15 cellular contexts compared by ENCODE assay signal in the genomic region with DNA sequence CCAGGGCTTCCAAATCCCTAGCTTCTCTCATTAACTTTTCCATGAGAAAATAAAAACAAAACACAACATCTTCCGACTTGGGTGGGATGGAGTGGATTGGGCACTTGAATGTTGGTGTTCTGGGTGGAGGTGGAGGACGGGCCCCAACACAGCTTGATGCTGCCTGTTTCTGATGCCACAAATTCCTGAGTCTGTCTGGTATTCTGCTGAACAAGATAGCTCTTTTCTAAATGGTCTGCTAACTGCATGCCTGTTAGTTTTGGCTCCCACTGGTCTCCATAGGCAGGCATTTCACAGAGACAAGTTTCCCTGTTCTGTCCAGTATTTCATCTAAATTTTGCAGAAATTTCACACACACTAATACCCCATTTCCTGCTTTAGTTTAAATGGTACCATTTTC.
DNase-seq lines count a peak whose midpoint lies in the region; ATAC-seq and TF ChIP-seq lines count a peak whose summit lies in the region.
"Had no signal": no experiment of that assay in that cellular context is flagged by ENCODE, and none has a peak within 500 bp of the region (broad histone marks: within the 10 kb centered on the region; RNA-seq: fewer than 3 reads in every experiment).

No MANE protein-coding gene starts in this region.

- H2AFZ ChIP-seq in neural progenitor cell (replicated peaks) (peak overlapping the region; percentile 36), smooth muscle cell (ENCODE audit: low read depth) (peak overlapping the region; percentile 60)

- TF ChIP-seq CTCF in brain microvascular endothelial cell (IDR thresholded peaks at IDR 0.05; ENCODE audit: low read depth, low read length, missing control alignments) (no peak), endodermal cell (conservative IDR thresholded peaks at IDR 0.05) (no peak), neural progenitor cell (IDR thresholded peaks at IDR 0.05) (no peak), smooth muscle cell (IDR thresholded peaks at IDR 0.05; ENCODE audit: borderline replicate concordance, insufficient read depth, poor library complexity, severe bottlenecking) (no peak)

- peaks cover 3% of the 10 kb centered on the region for H3F3A ChIP-seq in neural progenitor cell (ENCODE audit: low read depth)
- no peaks in the 10 kb centered on the region for H3F3A ChIP-seq in smooth muscle cell (ENCODE audit: low read depth)

- H3K27ac Mint-ChIP-seq in endodermal cell: no peak overlapping the region
- no peak overlapping the region for H3K27ac Mint-ChIP-seq in neural progenitor cell
- H3K27ac Mint-ChIP-seq: B cell; CD8-positive, alpha-beta T cell had no signal

- H3K36me3 ChIP-seq in brain microvascular endothelial cell (replicated peaks): no peaks in the 10 kb centered on the region
- no peaks in the 10 kb centered on the region for H3K36me3 ChIP-seq in endodermal cell (ENCODE audit: control insufficient read depth, insufficient read depth, low read length)
- no peaks in the 10 kb centered on the region for H3K36me3 ChIP-seq in neural progenitor cell
- H3K36me3 ChIP-seq in smooth muscle cell (ENCODE audit: low read depth): no peaks in the 10 kb centered on the region
- H3K36me3 ChIP-seq: BLaER1 treated with 17β-estradiol and CSF1 and Interleukin-3, amounts not matched to agents 10 nM and 100 nM had no signal

- H3K79me2 ChIP-seq in neural progenitor cell (ENCODE audit: low read depth): no peaks in the 10 kb centered on the region
- no peaks in the 10 kb centered on the region for H3K79me2 ChIP-seq in smooth muscle cell (ENCODE audit: low read depth)

- peaks cover 8% of the 10 kb centered on the region for H3K4me1 Mint-ChIP-seq in endodermal cell
- peaks cover 6% of the 10 kb centered on the region for H3K4me1 Mint-ChIP-seq in neural progenitor cell
- H3K4me1 Mint-ChIP-seq: B cell had no signal

- ATAC-seq in GM19397 (IDR thresholded peaks at IDR 0.05; ENCODE audit: unreplicated experiment) (no peak), GM18858 (IDR thresholded peaks at IDR 0.05; ENCODE audit: unreplicated experiment) (no peak)
- ATAC-seq: CD8-positive, alpha-beta T cell had no signal

- H3K4me2 ChIP-seq in neural progenitor cell (peak overlapping the region; percentile 35), smooth muscle cell (no peak overlapping the region)
- H3K4me2 ChIP-seq: BLaER1 treated with 17β-estradiol and CSF1 and Interleukin-3, amounts not matched to agents 10 nM and 100 nM had no signal

- H3K27me3 ChIP-seq in brain microvascular endothelial cell (replicated peaks) (no peaks in the 10 kb centered on the region), endodermal cell (ENCODE audit: control insufficient read depth, insufficient read depth, low read length, poor library complexity, severe bottlenecking) (no peaks in the 10 kb centered on the region), neural progenitor cell (no peaks in the 10 kb centered on the region), smooth muscle cell (ENCODE audit: low read depth) (no peaks in the 10 kb centered on the region)
- H3K27me3 ChIP-seq: BLaER1 treated with 17β-estradiol and CSF1 and Interleukin-3, amounts not matched to agents 10 nM and 100 nM had no signal

- H3K27ac ChIP-seq in brain microvascular endothelial cell (no peak overlapping the region), endodermal cell (ENCODE audit: low read depth, low read length) (peak overlapping the region; percentile 19), neural progenitor cell (no peak overlapping the region), smooth muscle cell (ENCODE audit: low read depth) (no peak overlapping the region)
- H3K27ac ChIP-seq: BLaER1 treated with 17β-estradiol and CSF1 and Interleukin-3, amounts not matched to agents 10 nM and 100 nM; HL-60 had no signal

- peak; percentile 5 for DNase-seq in brain microvascular endothelial cell
- DNase-seq in endodermal cell: no peak
- no peak for DNase-seq in neural progenitor cell (ENCODE audit: low spot score)
- DNase-seq in smooth muscle cell (lab: John Stamatoyannopoulos, UW; ENCODE audit: unreplicated experiment): no peak
- no peak for DNase-seq in DMS79 (lab: John Stamatoyannopoulos, UW)
- DNase-seq: Calu3; CD8-positive, alpha-beta T cell; DMS53; GDM1; HCEC 1CT had no signal

- H3K4me1 ChIP-seq in endodermal cell (ENCODE audit: control insufficient read depth, insufficient read depth, low read length): no peaks in the 10 kb centered on the region
- H3K4me1 ChIP-seq in neural progenitor cell: peaks cover 11% of the 10 kb centered on the region
- peaks cover 9% of the 10 kb centered on the region for H3K4me1 ChIP-seq in smooth muscle cell (ENCODE audit: low read depth)

- H3K9me3 Mint-ChIP-seq in endodermal cell (peaks cover 7% of the 10 kb centered on the region), neural progenitor cell (peaks cover 3% of the 10 kb centered on the region)

- H3K9ac ChIP-seq in endodermal cell (ENCODE audit: extremely low read depth, low read length, poor library complexity, severe bottlenecking): no peak overlapping the region
- no peak overlapping the region for H3K9ac ChIP-seq in neural progenitor cell
- H3K9ac ChIP-seq in smooth muscle cell (ENCODE audit: low read depth): no peak overlapping the region
- H3K9ac ChIP-seq: BLaER1 treated with 17β-estradiol and CSF1 and Interleukin-3, amounts not matched to agents 10 nM and 100 nM had no signal

- H3K4me3 ChIP-seq in brain microvascular endothelial cell (ENCODE audit: low read depth, low read length) (no peak overlapping the region), endodermal cell (ENCODE audit: low read length) (no peak overlapping the region), neural progenitor cell (no peak overlapping the region), smooth muscle cell (no peak overlapping the region)
- H3K4me3 ChIP-seq: BLaER1 treated with 17β-estradiol and CSF1 and Interleukin-3, amounts not matched to agents 10 nM and 100 nM had no signal

- H3K27me3 Mint-ChIP-seq in endodermal cell (ENCODE audit: insufficient read depth) (peaks cover 2% of the 10 kb centered on the region), neural progenitor cell (ENCODE audit: insufficient read depth, low read depth) (peaks cover 3% of the 10 kb centered on the region)
- H3K27me3 Mint-ChIP-seq: B cell had no signal

- H3K4me3 Mint-ChIP-seq in endodermal cell (no peak overlapping the region), neural progenitor cell (no peak overlapping the region)
- H3K4me3 Mint-ChIP-seq: B cell; CD8-positive, alpha-beta T cell had no signal

- H3K9me3 ChIP-seq in endodermal cell (ENCODE audit: control insufficient read depth, low read length): no peaks in the 10 kb centered on the region
- no peaks in the 10 kb centered on the region for H3K9me3 ChIP-seq in neural progenitor cell (ENCODE audit: low read depth)
- no peaks in the 10 kb centered on the region for H3K9me3 ChIP-seq in smooth muscle cell (replicated peaks; ENCODE audit: low read depth)

- in situ Hi-C loops in brain microvascular endothelial cell (cut with HindIII; ENCODE audit: low pct_ligation_motif_present, low sequenced_read_pairs): no loop called here

- H3K36me3 Mint-ChIP-seq in endodermal cell (ENCODE audit: low read depth) (no peaks in the 10 kb centered on the region), neural progenitor cell (no peaks in the 10 kb centered on the region)
- H3K36me3 Mint-ChIP-seq: CD8-positive, alpha-beta T cell had no signal

- 90% methylated on average over 2 of the region's 2 CpGs; no CpG with 5 or more reads in 1 of the 2 experiments for WGBS in endodermal cell (ENCODE audit: insufficient coverage in 1 of 2, insufficient read length in 1 of 2), 2 experiments
- 55% methylated on average over 2 of the region's 2 CpGs for WGBS in smooth muscle cell (ENCODE audit: low lambda C conversion rate)

- H4K20me1 ChIP-seq in neural progenitor cell (ENCODE audit: low read depth) (no peaks in the 10 kb centered on the region), smooth muscle cell (ENCODE audit: low read depth) (no peaks in the 10 kb centered on the region)
- H4K20me1 ChIP-seq: BLaER1 treated with 17β-estradiol and CSF1 and Interleukin-3, amounts not matched to agents 10 nM and 100 nM had no signal
